Comparison of ENCODE assay signal across 1 cellular context in the genomic region with DNA sequence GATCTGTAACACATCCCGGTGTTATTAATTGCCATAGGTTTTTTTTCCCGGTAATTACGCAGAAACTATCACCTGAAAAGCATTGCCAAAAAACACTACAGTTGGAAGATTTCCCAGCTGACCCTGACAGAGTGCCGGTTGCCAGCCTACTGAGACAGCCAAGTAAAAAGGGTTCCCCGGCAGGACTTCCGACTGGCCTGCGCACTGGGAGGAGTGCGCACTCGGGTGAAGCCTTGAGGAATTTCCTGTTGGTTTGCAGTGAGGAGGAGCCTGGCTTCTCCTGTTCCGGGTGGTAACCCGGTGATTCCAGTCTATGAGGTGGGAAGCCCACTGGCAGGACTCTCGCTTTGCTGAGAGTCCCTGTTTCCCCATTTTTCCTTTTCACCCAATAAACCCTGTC.
TF ChIP-seq lines count a peak whose summit lies in the region.

No MANE protein-coding gene starts in this region.

TF ChIP-seq in GM23338, 12 proteins besides CTCF, POLR2A, EP300 and RAD21 (continued from another document):
- TF ChIP-seq, protein P1, sequence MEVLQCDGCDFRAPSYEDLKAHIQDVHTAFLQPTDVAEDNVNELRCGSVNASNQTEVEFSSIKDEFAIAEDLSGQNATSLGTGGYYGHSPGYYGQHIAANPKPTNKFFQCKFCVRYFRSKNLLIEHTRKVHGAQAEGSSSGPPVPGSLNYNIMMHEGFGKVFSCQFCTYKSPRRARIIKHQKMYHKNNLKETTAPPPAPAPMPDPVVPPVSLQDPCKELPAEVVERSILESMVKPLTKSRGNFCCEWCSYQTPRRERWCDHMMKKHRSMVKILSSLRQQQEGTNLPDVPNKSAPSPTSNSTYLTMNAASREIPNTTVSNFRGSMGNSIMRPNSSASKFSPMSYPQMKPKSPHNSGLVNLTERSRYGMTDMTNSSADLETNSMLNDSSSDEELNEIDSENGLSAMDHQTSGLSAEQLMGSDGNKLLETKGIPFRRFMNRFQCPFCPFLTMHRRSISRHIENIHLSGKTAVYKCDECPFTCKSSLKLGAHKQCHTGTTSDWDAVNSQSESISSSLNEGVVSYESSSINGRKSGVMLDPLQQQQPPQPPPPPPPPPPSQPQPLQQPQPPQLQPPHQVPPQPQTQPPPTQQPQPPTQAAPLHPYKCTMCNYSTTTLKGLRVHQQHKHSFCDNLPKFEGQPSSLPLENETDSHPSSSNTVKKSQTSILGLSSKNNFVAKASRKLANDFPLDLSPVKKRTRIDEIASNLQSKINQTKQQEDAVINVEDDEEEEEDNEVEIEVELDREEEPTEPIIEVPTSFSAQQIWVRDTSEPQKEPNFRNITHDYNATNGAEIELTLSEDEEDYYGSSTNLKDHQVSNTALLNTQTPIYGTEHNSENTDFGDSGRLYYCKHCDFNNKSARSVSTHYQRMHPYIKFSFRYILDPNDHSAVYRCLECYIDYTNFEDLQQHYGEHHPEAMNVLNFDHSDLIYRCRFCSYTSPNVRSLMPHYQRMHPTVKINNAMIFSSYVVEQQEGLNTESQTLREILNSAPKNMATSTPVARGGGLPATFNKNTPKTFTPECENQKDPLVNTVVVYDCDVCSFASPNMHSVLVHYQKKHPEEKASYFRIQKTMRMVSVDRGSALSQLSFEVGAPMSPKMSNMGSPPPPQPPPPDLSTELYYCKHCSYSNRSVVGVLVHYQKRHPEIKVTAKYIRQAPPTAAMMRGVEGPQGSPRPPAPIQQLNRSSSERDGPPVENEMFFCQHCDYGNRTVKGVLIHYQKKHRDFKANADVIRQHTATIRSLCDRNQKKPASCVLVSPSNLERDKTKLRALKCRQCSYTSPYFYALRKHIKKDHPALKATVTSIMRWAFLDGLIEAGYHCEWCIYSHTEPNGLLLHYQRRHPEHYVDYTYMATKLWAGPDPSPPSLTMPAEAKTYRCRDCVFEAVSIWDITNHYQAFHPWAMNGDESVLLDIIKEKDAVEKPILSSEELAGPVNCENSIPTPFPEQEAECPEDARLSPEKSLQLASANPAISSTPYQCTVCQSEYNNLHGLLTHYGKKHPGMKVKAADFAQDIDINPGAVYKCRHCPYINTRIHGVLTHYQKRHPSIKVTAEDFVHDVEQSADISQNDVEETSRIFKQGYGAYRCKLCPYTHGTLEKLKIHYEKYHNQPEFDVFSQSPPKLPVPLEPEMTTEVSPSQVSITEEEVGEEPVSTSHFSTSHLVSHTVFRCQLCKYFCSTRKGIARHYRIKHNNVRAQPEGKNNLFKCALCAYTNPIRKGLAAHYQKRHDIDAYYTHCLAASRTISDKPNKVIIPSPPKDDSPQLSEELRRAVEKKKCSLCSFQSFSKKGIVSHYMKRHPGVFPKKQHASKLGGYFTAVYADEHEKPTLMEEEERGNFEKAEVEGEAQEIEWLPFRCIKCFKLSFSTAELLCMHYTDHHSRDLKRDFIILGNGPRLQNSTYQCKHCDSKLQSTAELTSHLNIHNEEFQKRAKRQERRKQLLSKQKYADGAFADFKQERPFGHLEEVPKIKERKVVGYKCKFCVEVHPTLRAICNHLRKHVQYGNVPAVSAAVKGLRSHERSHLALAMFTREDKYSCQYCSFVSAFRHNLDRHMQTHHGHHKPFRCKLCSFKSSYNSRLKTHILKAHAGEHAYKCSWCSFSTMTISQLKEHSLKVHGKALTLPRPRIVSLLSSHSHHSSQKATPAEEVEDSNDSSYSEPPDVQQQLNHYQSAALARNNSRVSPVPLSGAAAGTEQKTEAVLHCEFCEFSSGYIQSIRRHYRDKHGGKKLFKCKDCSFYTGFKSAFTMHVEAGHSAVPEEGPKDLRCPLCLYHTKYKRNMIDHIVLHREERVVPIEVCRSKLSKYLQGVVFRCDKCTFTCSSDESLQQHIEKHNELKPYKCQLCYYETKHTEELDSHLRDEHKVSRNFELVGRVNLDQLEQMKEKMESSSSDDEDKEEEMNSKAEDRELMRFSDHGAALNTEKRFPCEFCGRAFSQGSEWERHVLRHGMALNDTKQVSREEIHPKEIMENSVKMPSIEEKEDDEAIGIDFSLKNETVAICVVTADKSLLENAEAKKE (CRISPR knock-in tag; IDR thresholded peaks at IDR 0.05), result no peak
- TF ChIP-seq CREB1 (CRISPR knock-in tag; IDR thresholded peaks at IDR 0.05; ENCODE audit: low read depth) (no peak), JUNB (IDR thresholded peaks at IDR 0.05; ENCODE audit: unreplicated experiment) (no peak)
